ENCODE assay signal across 1 cellular context in genomic region chr17:81481011-81481799, GRCh38.
A peak's percentile ranks its signal among the peaks of the same experiment; 100 is the strongest.
TF ChIP-seq lines count a peak whose summit lies in the region.

No MANE protein-coding gene starts in this region.

TF ChIP-seq in HepG2, 621 proteins besides CTCF, POLR2A, EP300 and RAD21 (continued from another document):
- TF ChIP-seq AKNA (CRISPR knock-in tag; IDR thresholded peaks at IDR 0.05; ENCODE audit: borderline replicate concordance) (no peak), ZNF34 (CRISPR knock-in tag; IDR thresholded peaks at IDR 0.05; ENCODE audit: borderline replicate concordance) (no peak), RCOR2 (CRISPR knock-in tag; IDR thresholded peaks at IDR 0.05) (no peak), BORCS8-MEF2B (CRISPR knock-in tag; IDR thresholded peaks at IDR 0.05) (no peak), AKAP8 (CRISPR knock-in tag; IDR thresholded peaks at IDR 0.05) (no peak), PLSCR1 (CRISPR knock-in tag; IDR thresholded peaks at IDR 0.05; ENCODE audit: borderline replicate concordance) (no peak), ZNF781 (CRISPR knock-in tag; IDR thresholded peaks at IDR 0.05; ENCODE audit: borderline replicate concordance, not compliant biosample characterization) (no peak), ZNF274 (CRISPR knock-in tag; IDR thresholded peaks at IDR 0.05) (no peak), GABPB1 (CRISPR knock-in tag; IDR thresholded peaks at IDR 0.05) (peak; percentile 34; the same call in 1 of the 2 replicates), IRX3 (CRISPR knock-in tag; IDR thresholded peaks at IDR 0.05; ENCODE audit: borderline replicate concordance, low read depth) (peak; percentile 34; the same call in 1 of the 2 replicates), TRIM24 (CRISPR knock-in tag; IDR thresholded peaks at IDR 0.05) (no peak), CBFB (CRISPR knock-in tag; IDR thresholded peaks at IDR 0.05) (no peak), ATF7-NPFF (CRISPR knock-in tag; IDR thresholded peaks at IDR 0.05; ENCODE audit: low read depth) (peak; percentile 55; the same call in 1 of the 2 replicates), CEBPB (IDR thresholded peaks at IDR 0.05; ENCODE audit: borderline replicate concordance, low read depth, low read length) (no peak), ARNTL (CRISPR knock-in tag; IDR thresholded peaks at IDR 0.05) (0 out of 2 replicates have a peak, but pooled peaks have one; percentile 41), CENPT (CRISPR knock-in tag; IDR thresholded peaks at IDR 0.05; ENCODE audit: low read depth) (no peak), NFYC (CRISPR knock-in tag; IDR thresholded peaks at IDR 0.05) (peak; percentile 81)
